24 cellular contexts compared by ENCODE assay signal in genomic region chr7:101399759-101400158, GRCh38. TPM values are rescaled to one million over a fixed set of nuclear protein-coding genes. Genes with fewer than 3 reads are reported as not detected.
DNase-seq lines count a peak whose midpoint lies in the region.
"Had no signal": no experiment of that assay in that cellular context is flagged by ENCODE, and none has a peak within 500 bp of the region (broad histone marks: within the 10 kb centered on the region; RNA-seq: fewer than 3 reads in every experiment).

No MANE protein-coding gene starts in this region.

- H3K36me3 ChIP-seq in adipocyte (ENCODE audit: control insufficient read depth, insufficient read depth, low read length, severe bottlenecking): no peaks in the 10 kb centered on the region
- H3K36me3 ChIP-seq in CD8-positive, alpha-beta memory T cell (ENCODE audit: insufficient read depth, low read length): no peaks in the 10 kb centered on the region
- H3K36me3 ChIP-seq: gastroesophageal sphincter, transverse colon had no signal

- H3K27ac Mint-ChIP-seq in activated CD4-positive, alpha-beta T cell treated with anti-CD3 and anti-CD28 coated beads, Interleukin-2, amount 10 ng/mL, durations not matched to agents 7 days and 5 days: no peak overlapping the region
- peak overlapping the region in 1 of 8 donors; percentile 60 for H3K27ac Mint-ChIP-seq in CD8-positive, alpha-beta memory T cell
- H3K27ac Mint-ChIP-seq: activated CD4-positive, alpha-beta memory T cell treated with anti-CD3 and anti-CD28 coated beads for 36 hours; CD4-positive, alpha-beta T cell; stimulated activated naive CD8-positive, alpha-beta T cell treated with anti-CD3 and anti-CD28 coated beads, Interleukin-15, amount 100 ng/mL, for 72 hours; T-helper 2 cell treated with Interferon-gamma antibody and Interleukin-4, amounts not matched to agents 5 μg/mL and 100 μg/mL, for 36 hours had no signal

- H3K27ac ChIP-seq in CD8-positive, alpha-beta memory T cell (ENCODE audit: low read depth, low read length): no peak overlapping the region
- H3K27ac ChIP-seq: 22Rv1, epithelial cell of prostate, gastroesophageal sphincter, transverse colon had no signal

- peaks cover 12% of the 10 kb centered on the region for H3K9me3 ChIP-seq in adipocyte (ENCODE audit: control insufficient read depth, low read length)
- no peaks in the 10 kb centered on the region for H3K9me3 ChIP-seq in CD8-positive, alpha-beta memory T cell (ENCODE audit: low read length)
- H3K9me3 ChIP-seq: transverse colon had no signal

- peaks cover 50% of the 10 kb centered on the region for H3K27me3 ChIP-seq in adipocyte (replicated peaks; ENCODE audit: control insufficient read depth, insufficient read depth, low read length)
- H3K27me3 ChIP-seq in CD8-positive, alpha-beta memory T cell (ENCODE audit: insufficient read depth, low read length, poor library complexity, severe bottlenecking): no peaks in the 10 kb centered on the region

- H3K27me3 Mint-ChIP-seq in activated CD4-positive, alpha-beta T cell treated with anti-CD3 and anti-CD28 coated beads, Interleukin-2, amount 10 ng/mL, durations not matched to agents 7 days and 5 days: peaks cover 13% of the 10 kb centered on the region
- peaks cover 26 to 45% of the 10 kb centered on the region in 2 donors for H3K27me3 Mint-ChIP-seq in CD8-positive, alpha-beta memory T cell
- H3K27me3 Mint-ChIP-seq: stimulated activated naive CD8-positive, alpha-beta T cell treated with anti-CD3 and anti-CD28 coated beads, Interleukin-15, amount 100 ng/mL, for 72 hours had no signal

- H3K4me1 ChIP-seq in adipocyte (ENCODE audit: control insufficient read depth, insufficient read depth, low read length): peaks cover 7% of the 10 kb centered on the region
- no peaks in the 10 kb centered on the region for H3K4me1 ChIP-seq in CD8-positive, alpha-beta memory T cell (ENCODE audit: insufficient read depth, low read length)
- H3K4me1 ChIP-seq: transverse colon had no signal

- DNase-seq in DMS 273 (lab: John Stamatoyannopoulos, UW; ENCODE audit: unreplicated experiment): peak; percentile 34
- DNase-seq in DMS 273 treated with DMSO at 0.1 percent for 48 hours (lab: John Stamatoyannopoulos, UW): no peak
- DNase-seq in adipocyte (ENCODE audit: low read depth): peak; percentile 53
- peak; percentile 4 for DNase-seq in middle frontal gyrus (ENCODE audit: extremely low spot score, low spot score)
- no peak for DNase-seq in DMS53 (lab: John Stamatoyannopoulos, UW)
- DNase-seq in activated CD4-positive, alpha-beta T cell treated with anti-CD3 and anti-CD28 coated beads, Interleukin-2, amount 10 ng/mL, durations not matched to agents 7 days and 5 days: no peak
- no peak for DNase-seq in midbrain (lab: John Stamatoyannopoulos, UW)
- no peak for DNase-seq in CD8-positive, alpha-beta memory T cell
- DNase-seq: activated CD4-positive, alpha-beta memory T cell treated with anti-CD3 and anti-CD28 coated beads for 36 hours; activated T-cell treated with anti-CD3 and anti-CD28 coated beads for 4 hours; CD4-positive, alpha-beta T cell; DND-41; NCI-H1105 treated with DMSO at 0.1 percent for 48 hours; NCI-H510A; stimulated activated CD4-positive, alpha-beta T cell treated with anti-CD3 and anti-CD28 coated beads, Interleukin-4, amount 100 ng/mL, for 1 hour; stimulated activated naive CD8-positive, alpha-beta T cell treated with anti-CD3 and anti-CD28 coated beads, Interleukin-15, amount 100 ng/mL, for 72 hours; transverse colon had no signal

- H3K9me3 Mint-ChIP-seq in activated CD4-positive, alpha-beta T cell treated with anti-CD3 and anti-CD28 coated beads, Interleukin-2, amount 10 ng/mL, durations not matched to agents 7 days and 5 days: no peaks in the 10 kb centered on the region
- H3K9me3 Mint-ChIP-seq in CD8-positive, alpha-beta memory T cell: peaks cover 0 to 1% (median 0%) of the 10 kb centered on the region in 5 donors
- H3K9me3 Mint-ChIP-seq: activated CD4-positive, alpha-beta memory T cell treated with anti-CD3 and anti-CD28 coated beads for 36 hours; CD4-positive, alpha-beta T cell; stimulated activated naive CD8-positive, alpha-beta T cell treated with anti-CD3 and anti-CD28 coated beads, Interleukin-15, amount 100 ng/mL, for 72 hours; T-helper 2 cell treated with Interferon-gamma antibody and Interleukin-4, amounts not matched to agents 5 μg/mL and 100 μg/mL, for 36 hours had no signal

- H3K4me3 ChIP-seq in adipocyte (ENCODE audit: low read length): no peak overlapping the region
- no peak overlapping the region for H3K4me3 ChIP-seq in CD8-positive, alpha-beta memory T cell (ENCODE audit: low read length)
- H3K4me3 ChIP-seq: gastroesophageal sphincter, transverse colon had no signal

- CTCF ChIA-PET in activated CD4-positive, alpha-beta T cell treated with anti-CD3 and anti-CD28 coated beads, Interleukin-2, amount 10 ng/mL, durations not matched to agents 7 days and 5 days (lab: Charles Lee): interaction anchor here (1.1 kb wide), 1 partner anchor 11 kb away, joined by 5 read pairs; no protein-coding TSS in a partner anchor
- CTCF ChIA-PET in CD8-positive, alpha-beta memory T cell (lab: Charles Lee): interaction anchor here (1.0 kb wide), 1 partner anchor 17 kb away, joined by 3 read pairs; no protein-coding TSS in a partner anchor

- H3K4me1 Mint-ChIP-seq in activated CD4-positive, alpha-beta T cell treated with anti-CD3 and anti-CD28 coated beads, Interleukin-2, amount 10 ng/mL, durations not matched to agents 7 days and 5 days: no peaks in the 10 kb centered on the region
- no peaks in the 10 kb centered on the region for H3K4me1 Mint-ChIP-seq in CD8-positive, alpha-beta memory T cell

- H3K36me3 Mint-ChIP-seq in activated CD4-positive, alpha-beta T cell treated with anti-CD3 and anti-CD28 coated beads, Interleukin-2, amount 10 ng/mL, durations not matched to agents 7 days and 5 days (ENCODE audit: low read depth): no peaks in the 10 kb centered on the region
- H3K36me3 Mint-ChIP-seq in CD8-positive, alpha-beta memory T cell: no peaks in the 10 kb centered on the region
- H3K36me3 Mint-ChIP-seq: activated CD4-positive, alpha-beta memory T cell treated with anti-CD3 and anti-CD28 coated beads for 36 hours had no signal

- POLR2A ChIA-PET in activated CD4-positive, alpha-beta T cell treated with anti-CD3 and anti-CD28 coated beads, Interleukin-2, amount 10 ng/mL, durations not matched to agents 7 days and 5 days (lab: Charles Lee): no interaction called here
- POLR2A ChIA-PET in CD8-positive, alpha-beta memory T cell (lab: Charles Lee): no interaction called here

- no peak overlapping the region for H3K4me3 Mint-ChIP-seq in activated CD4-positive, alpha-beta T cell treated with anti-CD3 and anti-CD28 coated beads, Interleukin-2, amount 10 ng/mL, durations not matched to agents 7 days and 5 days
- H3K4me3 Mint-ChIP-seq in CD8-positive, alpha-beta memory T cell: no peak overlapping the region
- H3K4me3 Mint-ChIP-seq: activated CD4-positive, alpha-beta memory T cell treated with anti-CD3 and anti-CD28 coated beads for 36 hours; CD4-positive, alpha-beta T cell; stimulated activated naive CD8-positive, alpha-beta T cell treated with anti-CD3 and anti-CD28 coated beads, Interleukin-15, amount 100 ng/mL, for 72 hours; T-helper 2 cell treated with Interferon-gamma antibody and Interleukin-4, amounts not matched to agents 5 μg/mL and 100 μg/mL, for 36 hours had no signal

- H3K9ac ChIP-seq in adipocyte (ENCODE audit: low read length): no peak overlapping the region

RNA-seq across cellular contexts. Expression of gene COL26A1, which starts 37.1 kb away (rescaled TPM):
- total RNA-seq in activated CD4-positive, alpha-beta T cell treated with anti-CD3 and anti-CD28 coated beads, Interleukin-2, amount 10 ng/mL, durations not matched to agents 7 days and 5 days: not detected
- total RNA-seq in CD8-positive, alpha-beta memory T cell: not detected
- not detected for polyA plus RNA-seq in CD8-positive, alpha-beta memory T cell
- total RNA-seq: activated CD4-positive, alpha-beta memory T cell treated with anti-CD3 and anti-CD28 coated beads for 36 hours; cardiac septum; CD4-positive, alpha-beta T cell; dermis microvascular lymphatic vessel endothelial cell; gastroesophageal sphincter; lung microvascular endothelial cell; transverse colon had no signal

Comparison
In these comparisons a context has a peak if more than half of its experiments do, and no peak if none do; other contexts are left out.
1. DNase-seq: peak in DMS 273 (single experiment), adipocyte (single experiment) and middle frontal gyrus (single experiment); none in DMS 273 treated with DMSO at 0.1 percent for 48 hours (single experiment), DMS53 (single experiment), activated CD4-positive, alpha-beta T cell treated with anti-CD3 and anti-CD28 coated beads, Interleukin-2, amount 10 ng/mL, durations not matched to agents 7 days and 5 days (single experiment), midbrain (single experiment) and CD8-positive, alpha-beta memory T cell (0 of 5).